In genomic region chr19:57477191-57478008, GRCh38 we compare ENCODE assay signal across 8 cellular contexts. TPM values are rescaled to one million over a fixed set of nuclear protein-coding genes. Genes with fewer than 3 reads are reported as not detected.
DNase-seq lines count a peak whose midpoint lies in the region; ATAC-seq, FAIRE-seq and TF ChIP-seq lines count a peak whose summit lies in the region.

Gene ZNF772 (minus strand): TSS chr19:57477566. CDS start chr19:57477309, 257 bp downstream.

- peak within 1 kb of the TSS; percentile 79 for H3K27ac Mint-ChIP-seq in WTC11

- peak within 1 kb of the TSS; percentile 88 for H3K4me3 Mint-ChIP-seq in WTC11

- H3K9me3 Mint-ChIP-seq in WTC11 = peaks cover 68% of the 10 kb centered on the region

- DNase-seq in NCI-H2107 treated with DMSO at 0.1 percent for 48 hours (lab: John Stamatoyannopoulos, UW; ENCODE audit: unreplicated experiment) = peak; percentile 88
- DNase-seq in WTC11 (ENCODE audit: low spot score) = peak; percentile 89
- peak; percentile 25 to 98 (median 87) for DNase-seq in caudate nucleus (lab: John Stamatoyannopoulos, UW)
- peak; percentile 98 for DNase-seq in inferior parietal cortex (ENCODE audit: extremely low spot score)
- DNase-seq in smooth muscle cell of the brain vasculature (ENCODE audit: low read depth, low spot score) = peak; percentile 80

- peaks cover 48% of the 10 kb centered on the region for H3K36me3 Mint-ChIP-seq in WTC11

- ATAC-seq in GM18511 (IDR thresholded peaks at IDR 0.05; ENCODE audit: unreplicated experiment) (peak; percentile 97), HG03045 (IDR thresholded peaks at IDR 0.05; ENCODE audit: unreplicated experiment) (peak; percentile 84), WTC11 (peak; percentile 99)

- peak within 1 kb of the TSS; percentile 86 for H3K27ac ChIP-seq in caudate nucleus (ENCODE audit: low read depth, low read length)

- POLR2A ChIA-PET in WTC11 (lab: Charles Lee) = interaction anchor here (0.6 to 1.2 kb wide), 3 partner anchors 42 to 234 kb away, joined by 3 to 7 read pairs (median 5); partner anchors contain the start of genes ZNF154 and ZNF749

- CTCF ChIA-PET in WTC11 (lab: Charles Lee) = interaction anchor here (0.6 to 1.1 kb wide), 4 partner anchors 9 to 269 kb away, joined by 3 to 4 read pairs (median 3); partner anchors contain the start of genes ZNF211 and ZNF776

- TF ChIP-seq CTCF in WTC11 (IDR thresholded peaks at IDR 0.05) = no peak

- H3K4me1 Mint-ChIP-seq in WTC11 = peaks cover 7% of the 10 kb centered on the region

- peak; percentile 60 for FAIRE-seq in A204.1 (lab: Jason Lieb, UNC)

- H3K27me3 Mint-ChIP-seq in WTC11 (ENCODE audit: low read depth) = peaks cover 39% of the 10 kb centered on the region

TF ChIP-seq in WTC11, 78 proteins besides CTCF, POLR2A, EP300 and RAD21:
- TF ChIP-seq FOXK1 (CRISPR knock-in tag; IDR thresholded peaks at IDR 0.05) (peak; percentile 52; the same call in 1 of the 2 replicates), HMGXB4 (CRISPR knock-in tag; IDR thresholded peaks at IDR 0.05) (0 out of 2 replicates have a peak, but pooled peaks have one; percentile 33), CBFB (CRISPR knock-in tag; IDR thresholded peaks at IDR 0.05; ENCODE audit: low read depth) (no peak), HMGA2 (CRISPR knock-in tag; IDR thresholded peaks at IDR 0.05) (no peak), NFE2L1 (CRISPR knock-in tag; IDR thresholded peaks at IDR 0.05) (no peak; the same call in 1 of the 2 replicates), FOXP1 (CRISPR knock-in tag; IDR thresholded peaks at IDR 0.05; ENCODE audit: borderline replicate concordance) (peak; percentile 27; the same call in 1 of the 2 replicates), NFYB (CRISPR knock-in tag; conservative IDR thresholded peaks at IDR 0.05; ENCODE audit: low read depth) (peak; percentile 80), CREM (CRISPR knock-in tag; IDR thresholded peaks at IDR 0.05) (0 out of 2 replicates have a peak, but pooled peaks have one; percentile 44), PRRX2 (CRISPR knock-in tag; IDR thresholded peaks at IDR 0.05) (no peak)
- TF ChIP-seq, protein P1, sequence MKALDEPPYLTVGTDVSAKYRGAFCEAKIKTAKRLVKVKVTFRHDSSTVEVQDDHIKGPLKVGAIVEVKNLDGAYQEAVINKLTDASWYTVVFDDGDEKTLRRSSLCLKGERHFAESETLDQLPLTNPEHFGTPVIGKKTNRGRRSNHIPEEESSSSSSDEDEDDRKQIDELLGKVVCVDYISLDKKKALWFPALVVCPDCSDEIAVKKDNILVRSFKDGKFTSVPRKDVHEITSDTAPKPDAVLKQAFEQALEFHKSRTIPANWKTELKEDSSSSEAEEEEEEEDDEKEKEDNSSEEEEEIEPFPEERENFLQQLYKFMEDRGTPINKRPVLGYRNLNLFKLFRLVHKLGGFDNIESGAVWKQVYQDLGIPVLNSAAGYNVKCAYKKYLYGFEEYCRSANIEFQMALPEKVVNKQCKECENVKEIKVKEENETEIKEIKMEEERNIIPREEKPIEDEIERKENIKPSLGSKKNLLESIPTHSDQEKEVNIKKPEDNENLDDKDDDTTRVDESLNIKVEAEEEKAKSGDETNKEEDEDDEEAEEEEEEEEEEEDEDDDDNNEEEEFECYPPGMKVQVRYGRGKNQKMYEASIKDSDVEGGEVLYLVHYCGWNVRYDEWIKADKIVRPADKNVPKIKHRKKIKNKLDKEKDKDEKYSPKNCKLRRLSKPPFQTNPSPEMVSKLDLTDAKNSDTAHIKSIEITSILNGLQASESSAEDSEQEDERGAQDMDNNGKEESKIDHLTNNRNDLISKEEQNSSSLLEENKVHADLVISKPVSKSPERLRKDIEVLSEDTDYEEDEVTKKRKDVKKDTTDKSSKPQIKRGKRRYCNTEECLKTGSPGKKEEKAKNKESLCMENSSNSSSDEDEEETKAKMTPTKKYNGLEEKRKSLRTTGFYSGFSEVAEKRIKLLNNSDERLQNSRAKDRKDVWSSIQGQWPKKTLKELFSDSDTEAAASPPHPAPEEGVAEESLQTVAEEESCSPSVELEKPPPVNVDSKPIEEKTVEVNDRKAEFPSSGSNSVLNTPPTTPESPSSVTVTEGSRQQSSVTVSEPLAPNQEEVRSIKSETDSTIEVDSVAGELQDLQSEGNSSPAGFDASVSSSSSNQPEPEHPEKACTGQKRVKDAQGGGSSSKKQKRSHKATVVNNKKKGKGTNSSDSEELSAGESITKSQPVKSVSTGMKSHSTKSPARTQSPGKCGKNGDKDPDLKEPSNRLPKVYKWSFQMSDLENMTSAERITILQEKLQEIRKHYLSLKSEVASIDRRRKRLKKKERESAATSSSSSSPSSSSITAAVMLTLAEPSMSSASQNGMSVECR (CRISPR knock-in tag; IDR thresholded peaks at IDR 0.05; ENCODE audit: borderline replicate concordance) = no peak; the same call in 1 of the 2 replicates
- TF ChIP-seq, protein P2, sequence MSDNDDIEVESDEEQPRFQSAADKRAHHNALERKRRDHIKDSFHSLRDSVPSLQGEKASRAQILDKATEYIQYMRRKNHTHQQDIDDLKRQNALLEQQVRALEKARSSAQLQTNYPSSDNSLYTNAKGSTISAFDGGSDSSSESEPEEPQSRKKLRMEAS (CRISPR knock-in tag; IDR thresholded peaks at IDR 0.05) = peak; percentile 66

RNA-seq across cellular contexts. Expression of gene ZNF772, which starts in this region (rescaled TPM):
- 13.1 to 15.0 TPM (median 14.0 TPM) in 3 replicates for total RNA-seq in WTC11 (2021)

Comparison
In these comparisons a context has a peak if more than half of its experiments do, and no peak if none do; other contexts are left out.
1. Peak in every context shown above with its lines: DNase-seq, ATAC-seq and H3K27ac ChIP-seq.